Comparison of ENCODE assay signal across 8 cellular contexts in genomic region chr4:80439294-80440061, GRCh38.
DNase-seq lines count a peak whose midpoint lies in the region; ATAC-seq, FAIRE-seq and TF ChIP-seq lines count a peak whose summit lies in the region.
"Not testable (repeated sequence)": the region's sequence is repeated elsewhere in the genome, so short reads cannot be mapped to it uniquely, and the experiment has no call there.

No MANE protein-coding gene starts in this region.

- H3K27me3 Mint-ChIP-seq in T-cell; naive thymus-derived CD8-positive, alpha-beta T cell: not testable (repeated sequence)

- H3K4me3 Mint-ChIP-seq in T-cell = peak overlapping the region; percentile 37 to 59 (median 52)
- H3K4me3 Mint-ChIP-seq in naive thymus-derived CD8-positive, alpha-beta T cell = peak overlapping the region in 9 of 10 donors; percentile 12 to 60 (median 45)

- H3K4me2 ChIP-seq in K562 (ENCODE audit: insufficient read depth, low read length) = peak overlapping the region; percentile 44
- peak overlapping the region; percentile 48 for H3K4me2 ChIP-seq in hepatocyte

- TF ChIP-seq CTCF in K562 (IDR thresholded peaks at IDR 0.05 in 2 of 3, conservative IDR thresholded peaks at IDR 0.05 in 1 of 3; ENCODE audit: insufficient read depth in 2 of 3, low read depth in 1 of 3, low read length in 3 of 3); hepatocyte (IDR thresholded peaks at IDR 0.05; ENCODE audit: poor library complexity): not testable (repeated sequence)

- not testable (repeated sequence) for H3K27me3 ChIP-seq in K562 (ENCODE audit: control insufficient read depth in 2 of 2, insufficient read depth in 2 of 2, low read length in 2 of 2); hepatocyte

- not testable (repeated sequence) for H3K4me3 ChIP-seq in K562, hepatocyte

- CTCF ChIA-PET in T-cell (lab: Charles Lee) = interaction anchor here in 1 of 2 donors (1.0 kb wide), 1 partner anchor 146 kb away, joined by 3 read pairs; no protein-coding TSS in a partner anchor
- CTCF ChIA-PET in K562 (lab: Yijun Ruan, JAX; ENCODE audit: low intra/inter-chr PET ratio) = not testable (repeated sequence)

- not testable (repeated sequence) for H3K9me2 ChIP-seq in hepatocyte (replicated peaks; ENCODE audit: insufficient read depth)

- not testable (repeated sequence) for H3K9me1 ChIP-seq in K562 (ENCODE audit: control insufficient read depth, insufficient read depth, low read length)

- H3K27ac Mint-ChIP-seq in T-cell = peak overlapping the region; percentile 80 to 90
- peak overlapping the region; percentile 18 to 89 (median 84) for H3K27ac Mint-ChIP-seq in naive thymus-derived CD8-positive, alpha-beta T cell

- H3K79me2 ChIP-seq in K562 (ENCODE audit: control insufficient read depth, insufficient read depth, low read length); hepatocyte: not testable (repeated sequence)

- TF ChIP-seq POLR2A in K562 (conservative IDR thresholded peaks at IDR 0.05) = not testable (repeated sequence)

- H2AFZ ChIP-seq in K562 (ENCODE audit: low read depth, low read length) = peak overlapping the region; percentile 69
- H2AFZ ChIP-seq in hepatocyte = not testable (repeated sequence)

- peaks cover 28% of the 10 kb centered on the region for H3K36me3 Mint-ChIP-seq in T-cell
- peaks cover 0 to 36% (median 15%) of the 10 kb centered on the region in 3 donors for H3K36me3 Mint-ChIP-seq in naive thymus-derived CD8-positive, alpha-beta T cell

- not testable (repeated sequence) for BruUV-seq in K562 (replicated peaks; lab: Mats Ljungman, UMichigan)

- POLR2A ChIA-PET in T-cell (lab: Charles Lee) = not testable (repeated sequence)
- POLR2A ChIA-PET in K562 (lab: Yijun Ruan, JAX) = interaction anchor here (1.2 kb wide), 1 partner anchor 9 kb away, joined by 3 read pairs; no protein-coding TSS in a partner anchor
- POLR2A ChIA-PET in naive thymus-derived CD8-positive, alpha-beta T cell (lab: Charles Lee) = interaction anchor here (1.0 to 1.9 kb wide), 5 partner anchors 12 to 256 kb away, joined by 3 to 11 read pairs (median 3); no protein-coding TSS in a partner anchor

- in situ Hi-C loops in K562 (cut with MboI) = not testable (repeated sequence)

- DNase-seq in DMS53 (lab: John Stamatoyannopoulos, UW) (peak; percentile 74), NCI-H2029 (lab: John Stamatoyannopoulos, UW) (peak; percentile 24), T-cell (peak in 33 of 34 experiments; percentile 17 to 75 (median 52)), activated T-cell treated with anti-CD3 and anti-CD28 coated beads for 1 hour (ENCODE audit: low read depth) (peak; percentile 8), hepatocyte (ENCODE audit: low spot score) (peak; percentile 48)
- DNase-seq in K562 (ENCODE audit: extremely low read depth in 1 of 4, low spot score in 3 of 4) = not testable (repeated sequence)
- peak in 8 of 10 donors; percentile 3 to 74 (median 38) for DNase-seq in naive thymus-derived CD8-positive, alpha-beta T cell
- DNase-seq in stimulated activated naive CD4-positive, alpha-beta T cell (lab: John Stamatoyannopoulos, UW) = peak in 4 of 6 experiments; percentile 3 to 67 (median 53)

- ATAC-seq in T-cell (replicated peaks in 1 of 4) = peak; percentile 76 to 99 (median 96)
- peak; percentile 73 for ATAC-seq in K562
- ATAC-seq in naive thymus-derived CD8-positive, alpha-beta T cell = peak; percentile 70 to 76

- H3K9me3 Mint-ChIP-seq in T-cell = peaks cover 16 to 45% (median 23%) of the 10 kb centered on the region in 3 donors
- peaks cover 18 to 57% (median 34%) of the 10 kb centered on the region in 9 donors for H3K9me3 Mint-ChIP-seq in naive thymus-derived CD8-positive, alpha-beta T cell

- not testable (repeated sequence) for FAIRE-seq in K562 (lab: Jason Lieb, UNC)

- H3K27ac ChIP-seq in K562 (ENCODE audit: extremely low read depth, low read depth, low read length); hepatocyte: not testable (repeated sequence)

- 0 out of 2 replicates have a peak, but pooled peaks have one; percentile 12 for TF ChIP-seq EP300 in K562 (IDR thresholded peaks at IDR 0.05; ENCODE audit: low read length)

- intact Hi-C loops in K562 (cut with micrococcal nuclease) = not testable (repeated sequence)

- H3K4me1 ChIP-seq in K562 (replicated peaks in 1 of 2; ENCODE audit: control insufficient read depth in 2 of 2, insufficient read depth in 2 of 2, low read length in 2 of 2); hepatocyte (ENCODE audit: insufficient read depth): not testable (repeated sequence)

- H3K36me3 ChIP-seq in K562 (ENCODE audit: control insufficient read depth, insufficient read depth, low read length); hepatocyte (replicated peaks; ENCODE audit: insufficient read depth, low read depth): not testable (repeated sequence)

- not testable (repeated sequence) for H4K20me1 ChIP-seq in K562 (replicated peaks; ENCODE audit: control insufficient read depth, insufficient read depth, low read length); hepatocyte (ENCODE audit: insufficient read depth, poor library complexity, severe bottlenecking)

- not testable (repeated sequence) for H3K9ac ChIP-seq in K562 (ENCODE audit: insufficient read depth in 1 of 2, low read depth in 2 of 2, low read length in 2 of 2)

- WGBS in K562 (ENCODE audit: insufficient coverage, low coverage, missing lambda C conversion rate) = 9% methylated on average over 14 of the region's 14 CpGs
- WGBS in hepatocyte (ENCODE audit: low lambda C conversion rate, missing lambda C conversion rate) = 55% methylated on average over 14 of the region's 14 CpGs

- H3K9me3 ChIP-seq in K562 (replicated peaks; ENCODE audit: control insufficient read depth, insufficient read depth, low read depth, low read length); hepatocyte (ENCODE audit: low read depth): not testable (repeated sequence)

- TF ChIP-seq RAD21 in K562 (CRISPR knock-in tag; conservative IDR thresholded peaks at IDR 0.05 in 1 of 2, IDR thresholded peaks at IDR 0.05 in 1 of 2) = not testable (repeated sequence)

- H3K4me1 Mint-ChIP-seq in T-cell = peaks cover 27 to 38% (median 33%) of the 10 kb centered on the region in 3 donors
- H3K4me1 Mint-ChIP-seq in naive thymus-derived CD8-positive, alpha-beta T cell = peaks cover 16 to 35% (median 32%) of the 10 kb centered on the region in 4 donors

TF ChIP-seq in K562, 482 proteins besides CTCF, POLR2A, EP300 and RAD21 (continues in another document):
- TF ChIP-seq CBFA2T3 (IDR thresholded peaks at IDR 0.05) = 0 out of 2 replicates have a peak, but pooled peaks have one; percentile 9
- TF ChIP-seq LEF1 (IDR thresholded peaks at IDR 0.05) = peak; percentile 67; the same call in 1 of the 2 replicates
- TF ChIP-seq ZNF589 (CRISPR knock-in tag; IDR thresholded peaks at IDR 0.05; ENCODE audit: low read depth) = peak; percentile 80; the same call in 1 of the 2 replicates
- peak; percentile 56; the same call in 1 of the 2 replicates for TF ChIP-seq L3MBTL2 (IDR thresholded peaks at IDR 0.05)
- peak; percentile 34; the same call in 1 of the 2 replicates for TF ChIP-seq RNF2 (IDR thresholded peaks at IDR 0.05)
- peak; percentile 34 for TF ChIP-seq E2F8 (IDR thresholded peaks at IDR 0.05; ENCODE audit: low read depth, partially characterized antibody)
- TF ChIP-seq FOXA3 (CRISPR knock-in tag; conservative IDR thresholded peaks at IDR 0.05 in 1 of 2, IDR thresholded peaks at IDR 0.05 in 1 of 2) = peak; percentile 83 to 88
